10 cellular contexts compared by ENCODE assay signal in the genomic region with DNA sequence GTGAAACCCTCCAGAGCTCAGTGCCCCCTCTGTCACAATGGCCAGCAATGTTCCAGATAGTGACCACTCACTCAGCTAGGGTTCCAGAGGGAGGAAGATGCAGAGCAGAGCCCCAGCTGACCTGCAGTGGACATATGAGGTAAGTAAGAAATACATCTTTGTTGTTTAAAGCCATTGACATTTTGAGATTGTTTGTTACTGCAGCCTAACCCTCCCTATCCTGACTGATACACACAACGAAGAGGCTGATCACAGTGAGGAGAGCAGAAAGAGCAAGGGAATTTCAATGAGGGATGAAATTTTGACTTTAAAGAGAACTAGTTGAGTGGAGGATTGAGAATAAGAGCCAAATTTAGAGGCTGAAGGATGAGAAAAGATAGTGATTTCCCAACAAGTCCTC. TPM values are rescaled to one million over a fixed set of nuclear protein-coding genes. Genes with fewer than 3 reads are reported as not detected.
"Had no signal": no experiment of that assay in that cellular context is flagged by ENCODE, and none has a peak within 500 bp of the region (broad histone marks: within the 10 kb centered on the region; RNA-seq: fewer than 3 reads in every experiment).

No MANE protein-coding gene starts in this region.

- H3K27ac ChIP-seq: GM23248, HL-60 had no signal

- ATAC-seq: HCT116 had no signal

- H3K27ac Mint-ChIP-seq: HFFc6 had no signal

- H3K9me3 Mint-ChIP-seq: HFFc6 had no signal

- H3K9ac ChIP-seq: GM23248 had no signal

- H3K4me1 ChIP-seq: HAP-1 had no signal

- H3K4me3 ChIP-seq: GM23248, HAP-1 had no signal

- H3K9me3 ChIP-seq: HAP-1 had no signal

- DNase-seq: GM23248, GOT3, H7, HFFc6, IMR-90, KBM-7 had no signal

- H3K4me3 Mint-ChIP-seq: HFFc6 had no signal

- H2AFZ ChIP-seq: GM23248 had no signal

- H3K36me3 ChIP-seq: HAP-1 had no signal

RNA-seq across cellular contexts. Expression of a gene that starts 51.3 kb away (rescaled TPM):
- total RNA-seq: GM23248, HT1080, IMR-90 had no signal
